ENCODE assay signal across 25 cellular contexts in the genomic region with DNA sequence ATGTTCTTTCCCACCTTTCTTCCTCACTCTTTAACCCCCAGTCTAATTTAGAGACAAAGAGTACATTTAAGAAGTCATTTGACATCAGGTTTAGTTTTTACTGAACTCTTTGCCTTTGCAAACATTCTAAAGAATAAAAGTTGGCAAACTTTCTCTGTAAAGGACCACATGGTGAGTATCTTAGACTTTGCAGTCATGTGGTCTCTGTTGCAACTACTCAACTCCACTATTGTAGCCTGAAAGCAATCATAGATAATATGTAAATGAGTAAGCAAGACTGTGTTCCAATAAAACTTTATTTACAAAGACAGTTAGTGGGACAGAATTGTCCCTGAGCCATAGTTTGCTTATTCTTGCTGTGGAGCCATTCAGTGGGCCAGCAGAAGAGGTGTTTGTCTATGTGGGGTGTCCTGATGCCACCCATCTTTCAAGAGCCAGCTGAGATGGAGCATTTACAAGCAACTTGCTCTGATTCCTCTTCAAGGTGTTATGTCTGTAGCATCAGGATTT. TPM values are rescaled to one million over a fixed set of nuclear protein-coding genes. Genes with fewer than 3 reads are reported as not detected.
"Had no signal": no experiment of that assay in that cellular context is flagged by ENCODE, and none has a peak within 500 bp of the region (broad histone marks: within the 10 kb centered on the region; RNA-seq: fewer than 3 reads in every experiment).

No MANE protein-coding gene starts in this region.

- H3K36me3 Mint-ChIP-seq: activated CD8-positive, alpha-beta memory T cell treated with anti-CD3 and anti-CD28 coated beads, Interleukin-2, amount 10 ng/mL, durations not matched to agents 7 days and 5 days; activated naive CD4-positive, alpha-beta T cell treated with anti-CD3 and anti-CD28 coated beads, Interleukin-2, amount 10 ng/mL, durations not matched to agents 7 days and 5 days had no signal

- H3K36me3 ChIP-seq: brain microvascular endothelial cell, colonic mucosa, lower lobe of right lung, upper lobe of right lung had no signal

- H3K9me3 Mint-ChIP-seq: activated CD8-positive, alpha-beta T cell treated with anti-CD3 and anti-CD28 coated beads for 36 hours; activated naive CD4-positive, alpha-beta T cell treated with anti-CD3 and anti-CD28 coated beads, Interleukin-2, amount 10 ng/mL, durations not matched to agents 7 days and 5 days; effector memory CD8-positive, alpha-beta T cell; nephron progenitor cell; T-helper 1 cell treated with Interleukin-12 subunit alpha and Interleukin-12 subunit beta and Interleukin-4 antibody, amounts not matched to agents 30 μg/mL and 1 μg/mL, for 36 hours had no signal

- DNase-seq: activated CD4-positive, alpha-beta T cell treated with anti-CD3 and anti-CD28 coated beads for 48 hours; activated CD8-positive, alpha-beta memory T cell treated with anti-CD3 and anti-CD28 coated beads, Interleukin-2, amount 10 ng/mL, durations not matched to agents 7 days and 5 days; activated CD8-positive, alpha-beta T cell treated with anti-CD3 and anti-CD28 coated beads for 36 hours; activated effector memory CD4-positive, alpha-beta T cell treated with anti-CD3 and anti-CD28 coated beads, Interleukin-2, amount 50 U/mL, for 16 hours; activated naive CD4-positive, alpha-beta T cell treated with anti-CD3 and anti-CD28 coated beads, Interleukin-2, amount 10 ng/mL, durations not matched to agents 7 days and 5 days; activated T-cell treated with anti-CD3 and anti-CD28 coated beads for 4 hours; anterior cingulate cortex; brain microvascular endothelial cell; central memory CD4-positive, alpha-beta T cell; colonic mucosa; effector memory CD8-positive, alpha-beta T cell; foreskin melanocyte; kidney; lower lobe of right lung; mesendoderm; mucosa of descending colon; nephron progenitor cell; posterior cingulate gyrus; stimulated activated CD4-positive, alpha-beta T cell treated with anti-CD3 and anti-CD28 coated beads, Interleukin-2, amount 100 ng/mL, for 48 hours; stimulated activated naive CD4-positive, alpha-beta T cell; upper lobe of right lung had no signal

- FAIRE-seq: endothelial cell of umbilical vein, kidney had no signal

- ATAC-seq: activated CD8-positive, alpha-beta memory T cell treated with anti-CD3 and anti-CD28 coated beads, Interleukin-2, amount 10 ng/mL, durations not matched to agents 7 days and 5 days; activated CD8-positive, alpha-beta T cell treated with anti-CD3 and anti-CD28 coated beads for 36 hours; effector memory CD8-positive, alpha-beta T cell; esophagus mucosa; lower lobe of right lung; mucosa of descending colon; upper lobe of right lung had no signal

- H3K27me3 ChIP-seq: brain microvascular endothelial cell, colonic mucosa, dorsolateral prefrontal cortex, upper lobe of right lung had no signal

- H3K4me1 ChIP-seq: colonic mucosa had no signal

- H3K27ac ChIP-seq: brain microvascular endothelial cell, colonic mucosa, lower lobe of right lung, upper lobe of right lung had no signal

- H3K4me1 Mint-ChIP-seq: activated naive CD4-positive, alpha-beta T cell treated with anti-CD3 and anti-CD28 coated beads, Interleukin-2, amount 10 ng/mL, durations not matched to agents 7 days and 5 days had no signal

- H3K4me3 ChIP-seq: colonic mucosa, dorsolateral prefrontal cortex, lower lobe of right lung, mucosa of descending colon, upper lobe of right lung had no signal

- H3K4me3 Mint-ChIP-seq: activated CD8-positive, alpha-beta memory T cell treated with anti-CD3 and anti-CD28 coated beads, Interleukin-2, amount 10 ng/mL, durations not matched to agents 7 days and 5 days; activated CD8-positive, alpha-beta T cell treated with anti-CD3 and anti-CD28 coated beads for 36 hours; activated naive CD4-positive, alpha-beta T cell treated with anti-CD3 and anti-CD28 coated beads, Interleukin-2, amount 10 ng/mL, durations not matched to agents 7 days and 5 days; effector memory CD8-positive, alpha-beta T cell; nephron progenitor cell; T-helper 1 cell treated with Interleukin-12 subunit alpha and Interleukin-12 subunit beta and Interleukin-4 antibody, amounts not matched to agents 30 μg/mL and 1 μg/mL, for 36 hours had no signal

- H3K9me3 ChIP-seq: colonic mucosa, lower lobe of right lung, mucosa of descending colon, upper lobe of right lung had no signal

- H3K27ac Mint-ChIP-seq: activated CD8-positive, alpha-beta memory T cell treated with anti-CD3 and anti-CD28 coated beads, Interleukin-2, amount 10 ng/mL, durations not matched to agents 7 days and 5 days; activated CD8-positive, alpha-beta T cell treated with anti-CD3 and anti-CD28 coated beads for 36 hours; activated naive CD4-positive, alpha-beta T cell treated with anti-CD3 and anti-CD28 coated beads, Interleukin-2, amount 10 ng/mL, durations not matched to agents 7 days and 5 days; effector memory CD8-positive, alpha-beta T cell; nephron progenitor cell; T-helper 1 cell treated with Interleukin-12 subunit alpha and Interleukin-12 subunit beta and Interleukin-4 antibody, amounts not matched to agents 30 μg/mL and 1 μg/mL, for 36 hours had no signal

RNA-seq across cellular contexts. Expression of a gene that starts 25.4 kb away (rescaled TPM):
- total RNA-seq: activated CD8-positive, alpha-beta T cell treated with anti-CD3 and anti-CD28 coated beads for 36 hours had no signal
